1 cellular context compared by ENCODE assay signal in genomic region chr4:72568959-72569718, GRCh38.
TF ChIP-seq lines count a peak whose summit lies in the region.

TSS of gene ADAMTS3 (minus strand) at chr4:72569221. CDS start at chr4:72568762, 459 bp downstream.

TF ChIP-seq in K562, 482 proteins besides CTCF, POLR2A, EP300 and RAD21 (continued from another document and continues in another):
- TF ChIP-seq, protein P1, sequence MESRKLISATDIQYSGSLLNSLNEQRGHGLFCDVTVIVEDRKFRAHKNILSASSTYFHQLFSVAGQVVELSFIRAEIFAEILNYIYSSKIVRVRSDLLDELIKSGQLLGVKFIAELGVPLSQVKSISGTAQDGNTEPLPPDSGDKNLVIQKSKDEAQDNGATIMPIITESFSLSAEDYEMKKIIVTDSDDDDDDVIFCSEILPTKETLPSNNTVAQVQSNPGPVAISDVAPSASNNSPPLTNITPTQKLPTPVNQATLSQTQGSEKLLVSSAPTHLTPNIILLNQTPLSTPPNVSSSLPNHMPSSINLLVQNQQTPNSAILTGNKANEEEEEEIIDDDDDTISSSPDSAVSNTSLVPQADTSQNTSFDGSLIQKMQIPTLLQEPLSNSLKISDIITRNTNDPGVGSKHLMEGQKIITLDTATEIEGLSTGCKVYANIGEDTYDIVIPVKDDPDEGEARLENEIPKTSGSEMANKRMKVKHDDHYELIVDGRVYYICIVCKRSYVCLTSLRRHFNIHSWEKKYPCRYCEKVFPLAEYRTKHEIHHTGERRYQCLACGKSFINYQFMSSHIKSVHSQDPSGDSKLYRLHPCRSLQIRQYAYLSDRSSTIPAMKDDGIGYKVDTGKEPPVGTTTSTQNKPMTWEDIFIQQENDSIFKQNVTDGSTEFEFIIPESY (CRISPR knock-in tag; IDR thresholded peaks at IDR 0.05), result no peak; the same call in 1 of the 2 replicates
- TF ChIP-seq RBM22 (IDR thresholded peaks at IDR 0.05; ENCODE audit: low read depth, low read length, poor library complexity, severe bottlenecking) (peak; percentile 85), BRCA1 (IDR thresholded peaks at IDR 0.05) (no peak), BRCA1 (CRISPR knock-in tag; IDR thresholded peaks at IDR 0.05) (no peak), ZKSCAN3 (CRISPR knock-in tag; IDR thresholded peaks at IDR 0.05) (no peak), ZNF778 (CRISPR knock-in tag; IDR thresholded peaks at IDR 0.05) (no peak), ZNF354B (CRISPR knock-in tag; IDR thresholded peaks at IDR 0.05) (no peak), U2AF1 (optimal IDR thresholded peaks at IDR 0.05; ENCODE audit: low read depth, low read length) (no peak), ZNF511 (CRISPR knock-in tag; IDR thresholded peaks at IDR 0.05) (no peak; the same call in 1 of the 2 replicates), PRPF4 (IDR thresholded peaks at IDR 0.05; ENCODE audit: insufficient read depth, low read depth, low read length, poor library complexity, severe bottlenecking) (peak; percentile 69), MAFF (IDR thresholded peaks at IDR 0.05; ENCODE audit: low read length) (no peak), USF1 (CRISPR knock-in tag; IDR thresholded peaks at IDR 0.05) (no peak), TOE1 (IDR thresholded peaks at IDR 0.05; ENCODE audit: borderline replicate concordance) (peak; percentile 56), TOE1 (CRISPR knock-in tag; IDR thresholded peaks at IDR 0.05; ENCODE audit: borderline replicate concordance, low read depth) (no peak), HLTF (IDR thresholded peaks at IDR 0.05) (peak; percentile 57; the same call in 1 of the 2 replicates), SMC3 (conservative IDR thresholded peaks at IDR 0.05; ENCODE audit: insufficient read depth, low read depth, low read length) (no peak), ZNF766 (CRISPR knock-in tag; conservative IDR thresholded peaks at IDR 0.05) (no peak), EP400 (IDR thresholded peaks at IDR 0.05) (peak; percentile 70; the same call in 1 of the 2 replicates), E2F5 (CRISPR knock-in tag; IDR thresholded peaks at IDR 0.05) (no peak), JUND (IDR thresholded peaks at IDR 0.05; ENCODE audit: borderline replicate concordance, low read depth, low read length) (no peak), JUND (tag; IDR thresholded peaks at IDR 0.05; ENCODE audit: borderline replicate concordance, low read depth, low read length) (no peak; the same call in 2 of the 3 replicates), MGA (IDR thresholded peaks at IDR 0.05) (peak; percentile 46), ZFP36 (IDR thresholded peaks at IDR 0.05; ENCODE audit: low read depth, low read length, partially characterized antibody) (no peak), MTA1 (IDR thresholded peaks at IDR 0.05; ENCODE audit: borderline replicate concordance) (peak; percentile 59; the same call in 1 of the 2 replicates), CCNT2 (IDR thresholded peaks at IDR 0.05; ENCODE audit: borderline replicate concordance, extremely low read depth, insufficient read length, low read depth, low read length) (peak; percentile 84), ERF (CRISPR knock-in tag; IDR thresholded peaks at IDR 0.05) (no peak), ETS2 (tag; IDR thresholded peaks at IDR 0.05; ENCODE audit: borderline replicate concordance, poor library complexity, severe bottlenecking) (no peak), CSDE1 (IDR thresholded peaks at IDR 0.05) (no peak), E2F8 (IDR thresholded peaks at IDR 0.05; ENCODE audit: low read depth, partially characterized antibody) (no peak), HES1 (IDR thresholded peaks at IDR 0.05; ENCODE audit: low read depth) (no peak)
- TF ChIP-seq, protein P2, sequence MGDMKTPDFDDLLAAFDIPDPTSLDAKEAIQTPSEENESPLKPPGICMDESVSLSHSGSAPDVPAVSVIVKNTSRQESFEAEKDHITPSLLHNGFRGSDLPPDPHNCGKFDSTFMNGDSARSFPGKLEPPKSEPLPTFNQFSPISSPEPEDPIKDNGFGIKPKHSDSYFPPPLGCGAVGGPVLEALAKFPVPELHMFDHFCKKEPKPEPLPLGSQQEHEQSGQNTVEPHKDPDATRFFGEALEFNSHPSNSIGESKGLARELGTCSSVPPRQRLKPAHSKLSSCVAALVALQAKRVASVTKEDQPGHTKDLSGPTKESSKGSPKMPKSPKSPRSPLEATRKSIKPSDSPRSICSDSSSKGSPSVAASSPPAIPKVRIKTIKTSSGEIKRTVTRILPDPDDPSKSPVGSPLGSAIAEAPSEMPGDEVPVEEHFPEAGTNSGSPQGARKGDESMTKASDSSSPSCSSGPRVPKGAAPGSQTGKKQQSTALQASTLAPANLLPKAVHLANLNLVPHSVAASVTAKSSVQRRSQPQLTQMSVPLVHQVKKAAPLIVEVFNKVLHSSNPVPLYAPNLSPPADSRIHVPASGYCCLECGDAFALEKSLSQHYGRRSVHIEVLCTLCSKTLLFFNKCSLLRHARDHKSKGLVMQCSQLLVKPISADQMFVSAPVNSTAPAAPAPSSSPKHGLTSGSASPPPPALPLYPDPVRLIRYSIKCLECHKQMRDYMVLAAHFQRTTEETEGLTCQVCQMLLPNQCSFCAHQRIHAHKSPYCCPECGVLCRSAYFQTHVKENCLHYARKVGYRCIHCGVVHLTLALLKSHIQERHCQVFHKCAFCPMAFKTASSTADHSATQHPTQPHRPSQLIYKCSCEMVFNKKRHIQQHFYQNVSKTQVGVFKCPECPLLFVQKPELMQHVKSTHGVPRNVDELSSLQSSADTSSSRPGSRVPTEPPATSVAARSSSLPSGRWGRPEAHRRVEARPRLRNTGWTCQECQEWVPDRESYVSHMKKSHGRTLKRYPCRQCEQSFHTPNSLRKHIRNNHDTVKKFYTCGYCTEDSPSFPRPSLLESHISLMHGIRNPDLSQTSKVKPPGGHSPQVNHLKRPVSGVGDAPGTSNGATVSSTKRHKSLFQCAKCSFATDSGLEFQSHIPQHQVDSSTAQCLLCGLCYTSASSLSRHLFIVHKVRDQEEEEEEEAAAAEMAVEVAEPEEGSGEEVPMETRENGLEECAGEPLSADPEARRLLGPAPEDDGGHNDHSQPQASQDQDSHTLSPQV (IDR thresholded peaks at IDR 0.05), result no peak
